In the genomic region with DNA sequence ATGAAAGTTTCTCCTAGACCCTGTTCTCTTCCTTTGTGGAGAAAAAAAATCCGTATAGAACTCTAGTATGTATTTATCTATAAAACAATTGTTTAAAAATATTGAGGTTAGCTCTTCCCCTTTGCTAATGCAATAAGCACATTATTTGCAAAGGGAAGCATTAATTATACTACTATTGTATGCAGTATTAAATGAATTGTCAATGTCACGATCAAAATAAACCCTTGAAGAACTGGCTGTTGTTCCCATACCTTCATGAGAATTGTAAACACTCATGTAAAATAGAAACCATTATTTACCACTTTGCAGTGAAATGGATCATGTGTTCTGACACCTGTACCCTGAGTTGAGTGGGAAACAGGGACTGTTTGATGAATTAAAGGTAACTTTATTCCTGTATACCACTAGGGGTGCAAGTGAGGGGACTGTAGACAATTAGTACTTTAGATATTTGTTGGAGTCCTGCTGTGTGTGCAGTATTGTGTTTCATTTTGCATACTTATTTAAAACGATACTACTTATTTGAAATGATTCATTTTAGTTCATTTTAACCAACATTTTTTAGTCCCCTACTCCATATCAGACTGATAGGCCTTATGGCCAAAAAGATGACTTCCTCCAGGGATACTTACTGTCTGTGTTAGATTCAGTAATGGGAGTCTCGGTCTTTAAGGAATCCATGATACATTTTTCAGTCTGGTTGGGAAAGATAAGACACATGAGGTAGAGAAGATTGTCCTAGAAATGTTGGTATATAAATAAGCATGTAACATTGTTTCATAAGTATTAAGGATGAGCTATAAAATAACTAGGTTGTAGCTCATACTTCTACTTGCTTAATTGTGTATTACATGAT, we compare ENCODE assay signal across 8 cellular contexts. TPM values are rescaled to one million over a fixed set of nuclear protein-coding genes. Genes with fewer than 3 reads are reported as not detected.
A peak's percentile ranks its signal among the peaks of the same experiment; 100 is the strongest.
DNase-seq lines count a peak whose midpoint lies in the region; ATAC-seq and TF ChIP-seq lines count a peak whose summit lies in the region.

No MANE protein-coding gene starts in this region.

- POLR2A ChIA-PET in naive thymus-derived CD8-positive, alpha-beta T cell (lab: Charles Lee), result no interaction called here
- POLR2A ChIA-PET in activated CD4-positive, alpha-beta memory T cell treated with anti-CD3 and anti-CD28 coated beads for 36 hours (lab: Charles Lee), result no interaction called here

- no peak overlapping the region for H3K4me3 Mint-ChIP-seq in naive thymus-derived CD8-positive, alpha-beta T cell
- H3K4me3 Mint-ChIP-seq in activated CD4-positive, alpha-beta memory T cell treated with anti-CD3 and anti-CD28 coated beads for 36 hours, result no peak overlapping the region

- H3K4me1 Mint-ChIP-seq in naive thymus-derived CD8-positive, alpha-beta T cell, result peaks cover 0 to 5% (median 2%) of the 10 kb centered on the region in 4 donors
- peaks cover 26% of the 10 kb centered on the region for H3K4me1 Mint-ChIP-seq in activated CD4-positive, alpha-beta memory T cell treated with anti-CD3 and anti-CD28 coated beads for 36 hours (ENCODE audit: low read depth)

- intact Hi-C loops in ascending aorta (cut with DNase I), result no loop called here
- intact Hi-C loops in activated CD4-positive, alpha-beta memory T cell treated with anti-CD3 and anti-CD28 coated beads for 36 hours (cut with micrococcal nuclease), result loop anchor here (2.0 kb wide), 1 partner anchor 42 kb away; no protein-coding TSS in a partner anchor

- ATAC-seq in GM21367 (IDR thresholded peaks at IDR 0.05; ENCODE audit: unreplicated experiment) (peak; percentile 69), HG02840 (IDR thresholded peaks at IDR 0.05; ENCODE audit: low FRiP score, unreplicated experiment) (no peak)
- peak; percentile 71 to 72 for ATAC-seq in naive thymus-derived CD8-positive, alpha-beta T cell

- no peaks in the 10 kb centered on the region for H3K9me3 ChIP-seq in ascending aorta

- TF ChIP-seq CTCF in GM12865 (IDR thresholded peaks at IDR 0.05; ENCODE audit: insufficient read depth, low read depth, low read length, missing control alignments) (peak; percentile 49), ascending aorta (IDR thresholded peaks at IDR 0.05) (peak in 2 of 3 experiments; percentile 13 to 21)

- no peaks in the 10 kb centered on the region for H3K27me3 Mint-ChIP-seq in naive thymus-derived CD8-positive, alpha-beta T cell
- H3K27me3 Mint-ChIP-seq in activated CD4-positive, alpha-beta memory T cell treated with anti-CD3 and anti-CD28 coated beads for 36 hours, result no peaks in the 10 kb centered on the region

- H3K4me1 ChIP-seq in ascending aorta, result no peaks in the 10 kb centered on the region

- no peak overlapping the region for H3K27ac Mint-ChIP-seq in naive thymus-derived CD8-positive, alpha-beta T cell
- H3K27ac Mint-ChIP-seq in activated CD4-positive, alpha-beta memory T cell treated with anti-CD3 and anti-CD28 coated beads for 36 hours, result no peak overlapping the region

- DNase-seq in GM12865 (ENCODE audit: low read depth), result peak; percentile 46
- peak; percentile 34 for DNase-seq in HuH-7.5 (ENCODE audit: low spot score)
- DNase-seq in ascending aorta (ENCODE audit: low spot score in 2 of 2), result no peak
- DNase-seq in naive thymus-derived CD8-positive, alpha-beta T cell, result peak in 2 of 10 donors; percentile 12 to 18
- no peak for DNase-seq in activated naive CD4-positive, alpha-beta T cell treated with Interleukin-2 at 50 U/mL for 16 hours
- DNase-seq in activated CD4-positive, alpha-beta memory T cell treated with anti-CD3 and anti-CD28 coated beads for 36 hours, result no peak

- no peaks in the 10 kb centered on the region for H3K9me3 Mint-ChIP-seq in naive thymus-derived CD8-positive, alpha-beta T cell
- no peaks in the 10 kb centered on the region for H3K9me3 Mint-ChIP-seq in activated CD4-positive, alpha-beta memory T cell treated with anti-CD3 and anti-CD28 coated beads for 36 hours

- no peaks in the 10 kb centered on the region for H3K36me3 Mint-ChIP-seq in naive thymus-derived CD8-positive, alpha-beta T cell
- H3K36me3 Mint-ChIP-seq in activated CD4-positive, alpha-beta memory T cell treated with anti-CD3 and anti-CD28 coated beads for 36 hours, result peaks cover under 1% of the 10 kb centered on the region

- CTCF ChIA-PET in activated CD4-positive, alpha-beta memory T cell treated with anti-CD3 and anti-CD28 coated beads for 36 hours (lab: Charles Lee), result interaction anchor here (0.6 to 4.3 kb wide), 6 partner anchors 7 to 421 kb away, joined by 3 to 19 read pairs (median 3); a partner anchor contains a TSS

- no peak overlapping the region for H3K4me3 ChIP-seq in GM12865 (ENCODE audit: low read depth, low read length)
- H3K4me3 ChIP-seq in ascending aorta, result no peak overlapping the region

- no peaks in the 10 kb centered on the region for H3K27me3 ChIP-seq in ascending aorta

- H3K27ac ChIP-seq in ascending aorta, result no peak overlapping the region

- no peaks in the 10 kb centered on the region for H3K36me3 ChIP-seq in ascending aorta

RNA-seq across cellular contexts. Expression of a gene that starts 7.9 kb away (rescaled TPM):
- total RNA-seq in ascending aorta, result 60.8 TPM
- 10 to 100 TPM; 24.2 to 25.7 TPM for total RNA-seq in naive thymus-derived CD8-positive, alpha-beta T cell
- polyA plus RNA-seq in naive thymus-derived CD8-positive, alpha-beta T cell, result 1 to 10 TPM in 2 of 3 donors, under 1 TPM in 1; 0.34 to 1.5 (median 1.2) TPM
- 10 to 100 TPM; 41.4 to 43.1 TPM for total RNA-seq in activated CD4-positive, alpha-beta memory T cell treated with anti-CD3 and anti-CD28 coated beads for 36 hours

RNA-seq across cellular contexts. Expression of a gene that starts 8.1 kb away (rescaled TPM):
- total RNA-seq in ascending aorta, result not detected
- total RNA-seq in naive thymus-derived CD8-positive, alpha-beta T cell, result not detected
- not detected for polyA plus RNA-seq in naive thymus-derived CD8-positive, alpha-beta T cell
- total RNA-seq in activated CD4-positive, alpha-beta memory T cell treated with anti-CD3 and anti-CD28 coated beads for 36 hours, result under 1 TPM in 1 of 2 experiments, not detected in 1; 0.29 TPM

Comparison
In these comparisons a context has a peak if more than half of its experiments do, and no peak if none do; other contexts are left out.
1. DNase-seq: peak in GM12865 (single experiment) and HuH-7.5 (single experiment); none in ascending aorta (0 of 2), activated naive CD4-positive, alpha-beta T cell treated with Interleukin-2 at 50 U/mL for 16 hours (single experiment) and activated CD4-positive, alpha-beta memory T cell treated with anti-CD3 and anti-CD28 coated beads for 36 hours (single experiment).